In genomic region chr12:54217774-54218221, GRCh38 we compare ENCODE assay signal across 8 cellular contexts. TPM values are rescaled to one million over a fixed set of nuclear protein-coding genes. Genes with fewer than 3 reads are reported as not detected.
DNase-seq lines count a peak whose midpoint lies in the region; ATAC-seq, FAIRE-seq and TF ChIP-seq lines count a peak whose summit lies in the region.

No MANE protein-coding gene starts in this region.

- no peaks in the 10 kb centered on the region for H3K9me3 ChIP-seq in A549
- no peaks in the 10 kb centered on the region for H3K9me3 ChIP-seq in suprapubic skin

- peak overlapping the region; percentile 80 for H3K4me2 ChIP-seq in A549

- CTCF ChIA-PET in A549 (lab: Yijun Ruan, JAX) = interaction anchor here (1.0 to 6.4 kb wide), 12 partner anchors 10 to 470 kb away, joined by 3 to 108 read pairs (median 14); partner anchors contain the start of gene HOXC9

- H3K4me1 ChIP-seq in A549 = peaks cover 20% of the 10 kb centered on the region
- H3K4me1 ChIP-seq in suprapubic skin = peaks cover 31% of the 10 kb centered on the region

- DNase-seq in A549 (ENCODE audit: low read depth in 1 of 2, low spot score in 1 of 2) = no peak
- DNase-seq in amygdala (lab: John Stamatoyannopoulos, UW) = peak in 53 of 56 donors; percentile 20 to 90 (median 70)
- DNase-seq in iPS-NIHi11 (ENCODE audit: low spot score) = peak; percentile 53
- DNase-seq in suprapubic skin (ENCODE audit: low spot score in 2 of 2) = peak in 1 of 2 donors; percentile 78
- DNase-seq in HT-29 (ENCODE audit: low spot score) = no peak
- no peak for DNase-seq in cortex of kidney (lab: John Stamatoyannopoulos, UW)

- H3K27ac ChIP-seq in A549 = peak overlapping the region in 1 of 2 experiments; percentile 82; a peak in 3 of 6 replicates
- H3K27ac ChIP-seq in suprapubic skin = no peak overlapping the region

- 89% methylated on average over 39 of the region's 39 CpGs for WGBS in A549 (ENCODE audit: missing lambda C conversion rate)
- 13% methylated on average over 27 of the region's 39 CpGs for WGBS in suprapubic skin

- TF ChIP-seq EP300 in A549 (IDR thresholded peaks at IDR 0.05) (no peak), suprapubic skin (IDR thresholded peaks at IDR 0.05) (no peak)

- no peak for ATAC-seq in A549
- peak; percentile 35 for ATAC-seq in GM21515 (IDR thresholded peaks at IDR 0.05; ENCODE audit: unreplicated experiment)
- no peak for ATAC-seq in GM19467 (IDR thresholded peaks at IDR 0.05; ENCODE audit: unreplicated experiment)

- no peak for FAIRE-seq in A549 (lab: Jason Lieb, UNC)

- TF ChIP-seq CTCF in A549 (IDR thresholded peaks at IDR 0.05) = no peak
- no peak for TF ChIP-seq CTCF in suprapubic skin (IDR thresholded peaks at IDR 0.05)

- H3K36me3 ChIP-seq in suprapubic skin = no peaks in the 10 kb centered on the region

- peak overlapping the region; percentile 35; the same call in 2 of the 3 replicates for H3K4me3 ChIP-seq in A549
- H3K4me3 ChIP-seq in suprapubic skin = peak overlapping the region; percentile 36

- POLR2A ChIA-PET in A549 (lab: Yijun Ruan, JAX) = no interaction called here

- H3K27me3 ChIP-seq in suprapubic skin = peaks cover 3% of the 10 kb centered on the region

- TF ChIP-seq POLR2A in A549 (IDR thresholded peaks at IDR 0.05; ENCODE audit: low read length) (no peak), suprapubic skin (IDR thresholded peaks at IDR 0.05) (no peak)

- no peak for TF ChIP-seq RAD21 in A549 (conservative IDR thresholded peaks at IDR 0.05 in 1 of 2, IDR thresholded peaks at IDR 0.05 in 1 of 2)

TF ChIP-seq in A549, 52 proteins besides CTCF, POLR2A, EP300 and RAD21:
- no peak for TF ChIP-seq EHMT2 (IDR thresholded peaks at IDR 0.05; ENCODE audit: low read depth)
- TF ChIP-seq MAFK (IDR thresholded peaks at IDR 0.05; ENCODE audit: partially characterized antibody) = no peak

RNA-seq across cellular contexts. Expression of gene SMUG1, which starts 29.0 kb away (rescaled TPM):
- polyA plus RNA-seq in A549 (2011; rRNA removed) (34.8 and 40.7 TPM in 2 replicates), A549 (2017; fragmentation: RNase III; extraction: RNeasy Plus Mini Kit Qiagen cat#74134 plus additional on column Dnase treatment) (27.6 to 32.5 TPM (median 30.9 TPM) in 3 replicates)
- polyA plus RNA-seq in A549 (2012; cell fraction: cytosol; rRNA removed) = 42.2 and 49.4 TPM in 2 replicates
- 40.3 and 42.2 TPM in 2 replicates for polyA plus RNA-seq in A549 (2012; cell fraction: nucleus; rRNA removed)
- polyA minus RNA-seq in A549 (2011; rRNA and poly(A)+ RNA removed) = 40.1 and 41.6 TPM in 2 replicates
- 10 to 100 TPM; 40.6 to 56.4 (median 52.6) TPM for total RNA-seq in suprapubic skin
- 87.8 and 106 TPM in 2 replicates for total RNA-seq in HT-29 (2014; rRNA removed; shearing (Covaris generic))

Comparison
In these comparisons a context has a peak if more than half of its experiments do, and no peak if none do; other contexts are left out.
1. DNase-seq: peak in amygdala (53 of 56) and iPS-NIHi11 (single experiment); none in A549 (0 of 2), HT-29 (single experiment) and cortex of kidney (single experiment).